In genomic region chr2:181574321-181574720, GRCh38 we compare ENCODE assay signal across 21 cellular contexts.
DNase-seq lines count a peak whose midpoint lies in the region; ATAC-seq and TF ChIP-seq lines count a peak whose summit lies in the region.
"Had no signal": no experiment of that assay in that cellular context is flagged by ENCODE, and none has a peak within 500 bp of the region (broad histone marks: within the 10 kb centered on the region; RNA-seq: fewer than 3 reads in every experiment).

No MANE protein-coding gene starts in this region.

- no peaks in the 10 kb centered on the region for H3K79me1 ChIP-seq in IMR-90 (ENCODE audit: low read depth in 1 of 2, low read length in 2 of 2)
- no peaks in the 10 kb centered on the region for H3K79me1 ChIP-seq in mesendoderm (ENCODE audit: low read length)

- H3K18ac ChIP-seq in IMR-90 (ENCODE audit: low read depth, low read length) = no peak overlapping the region
- H3K18ac ChIP-seq in mesendoderm (ENCODE audit: low read length) = no peak overlapping the region

- dilution Hi-C loops in IMR-90 (cut with HindIII; ENCODE audit: low sequenced_read_pairs, unreplicated experiment) = no loop called here

- H2BK20ac ChIP-seq in IMR-90 (ENCODE audit: low read depth, low read length) = no peak overlapping the region

- H3K36me3 ChIP-seq in IMR-90 (ENCODE audit: control insufficient read depth, insufficient read depth, low read length) = no peaks in the 10 kb centered on the region
- H3K36me3 ChIP-seq in mesendoderm (ENCODE audit: control insufficient read depth, insufficient read depth, low read length) = no peaks in the 10 kb centered on the region
- H3K36me3 ChIP-seq: left ventricle myocardium inferior, neural progenitor cell, prostate gland, tibial nerve had no signal

- no peaks in the 10 kb centered on the region for H3K4me1 ChIP-seq in IMR-90 (ENCODE audit: control insufficient read depth, insufficient read depth, low read length)
- no peaks in the 10 kb centered on the region for H3K4me1 ChIP-seq in mesendoderm (ENCODE audit: control insufficient read depth, low read depth, low read length)
- H3K4me1 ChIP-seq: left ventricle myocardium inferior, neural progenitor cell, prostate gland, tibial nerve had no signal

- H2AK9ac ChIP-seq in IMR-90 (replicated peaks; ENCODE audit: low read depth, low read length, poor library complexity) = peak overlapping the region; percentile 59

- no peak for ATAC-seq in IMR-90 (ENCODE audit: low read depth)
- ATAC-seq: esophagus mucosa, T-cell had no signal

- no peak overlapping the region for H3K14ac ChIP-seq in IMR-90 (replicated peaks; ENCODE audit: low read depth, low read length)

- no TSS peak for BruUV-seq in IMR-90 (replicated peaks; lab: Mats Ljungman, UMichigan)

- no peak overlapping the region for H3K23ac ChIP-seq in IMR-90 (ENCODE audit: low read depth, low read length)
- no peak overlapping the region for H3K23ac ChIP-seq in mesendoderm (ENCODE audit: low read length)

- no peak for DNase-seq in IMR-90
- DNase-seq in NCI-H2081 treated with DMSO at 0.1 percent for 48 hours (lab: John Stamatoyannopoulos, UW) = peak; percentile 78
- peak; percentile 78 for DNase-seq in NCI-H524 treated with DMSO at 0.1 percent for 48 hours (lab: John Stamatoyannopoulos, UW)
- DNase-seq in mesendoderm = peak; percentile 68
- no peak for DNase-seq in NAMALWA (ENCODE audit: low spot score)
- no peak for DNase-seq in islet precursor cell
- DNase-seq in LoVo (ENCODE audit: low spot score) = no peak
- DNase-seq in activated CD4-positive, alpha-beta T cell treated with anti-CD3 and anti-CD28 coated beads for 4 hours = no peak
- DNase-seq: activated CD4-positive, alpha-beta T cell treated with anti-CD3 and anti-CD28 coated beads, Interleukin-2, amount 50 U/mL, for 48 hours; activated naive CD4-positive, alpha-beta T cell; anterior cingulate cortex; CD4-positive, alpha-beta memory T cell; DMS79; left ventricle myocardium inferior; NCI-H1694 treated with DMSO at 0.1 percent for 48 hours; Right ventricle myocardium superior; T-cell had no signal

- no peak overlapping the region for H2AK5ac ChIP-seq in IMR-90 (ENCODE audit: low read depth, low read length)
- no peak overlapping the region for H2AK5ac ChIP-seq in mesendoderm (ENCODE audit: low read length)

- no peak for TF ChIP-seq CTCF in IMR-90 (conservative IDR thresholded peaks at IDR 0.05; ENCODE audit: low read depth, low read length)

- H3K9me3 ChIP-seq in IMR-90 (ENCODE audit: control insufficient read depth, insufficient read depth, low read length) = no peaks in the 10 kb centered on the region
- H3K9me3 ChIP-seq: left ventricle myocardium inferior, prostate gland, tibial nerve had no signal

- no peak overlapping the region for H3K4me2 ChIP-seq in IMR-90 (ENCODE audit: low read depth, low read length)
- no peak overlapping the region for H3K4me2 ChIP-seq in mesendoderm (ENCODE audit: low read length)
- H3K4me2 ChIP-seq: neural progenitor cell had no signal

- H4K8ac ChIP-seq in IMR-90 (ENCODE audit: low read depth in 2 of 2, low read length in 2 of 2) (no peak overlapping the region), mesendoderm (ENCODE audit: low read depth, low read length) (no peak overlapping the region)

- WGBS in IMR-90 (ENCODE audit: extremely low coverage in 2 of 2, insufficient read length in 1 of 2), 2 experiments = 50% methylated on average over 1 of the region's 7 CpGs; no CpG with 5 or more reads in 1 of the 2 experiments
- WGBS in mesendoderm (ENCODE audit: extremely low coverage, insufficient coverage, low lambda C conversion rate) = no CpG with 5 or more reads among the region's 7 CpGs

- H3K9me1 ChIP-seq in IMR-90 (ENCODE audit: insufficient read depth, low read length) = no peaks in the 10 kb centered on the region

- H2BK15ac ChIP-seq in IMR-90 (ENCODE audit: low read depth, low read length) (no peak overlapping the region), mesendoderm (replicated peaks; ENCODE audit: low read depth) (no peak overlapping the region)

- in situ Hi-C loops in IMR-90 (cut with MboI; ENCODE audit: low sequenced_read_pairs) = no loop called here

- H4K91ac ChIP-seq in IMR-90 (ENCODE audit: insufficient read depth, low read depth, low read length) = no peak overlapping the region

- H3K4ac ChIP-seq in IMR-90 (ENCODE audit: low read depth, low read length) (no peak overlapping the region), mesendoderm (ENCODE audit: low read depth, low read length) (no peak overlapping the region)

- H2BK120ac ChIP-seq in IMR-90 (ENCODE audit: low read depth, low read length) = no peak overlapping the region
- no peak overlapping the region for H2BK120ac ChIP-seq in mesendoderm (ENCODE audit: low read depth, low read length)

- no peak overlapping the region for H2BK5ac ChIP-seq in IMR-90 (ENCODE audit: low read depth, low read length, poor library complexity, severe bottlenecking)
- H2BK5ac ChIP-seq in mesendoderm (ENCODE audit: low read length) = no peak overlapping the region

- intact Hi-C loops in IMR-90 (cut with micrococcal nuclease) = no loop called here

- no peaks in the 10 kb centered on the region for H4K20me1 ChIP-seq in IMR-90 (ENCODE audit: insufficient read depth, low read length)

- H4K5ac ChIP-seq in IMR-90 (ENCODE audit: low read depth, low read length) (no peak overlapping the region), mesendoderm (ENCODE audit: low read length) (no peak overlapping the region)

- H3K79me2 ChIP-seq in mesendoderm (ENCODE audit: control insufficient read depth, insufficient read depth, low read length) = no peaks in the 10 kb centered on the region

- H3K9ac ChIP-seq in IMR-90 (ENCODE audit: low read depth, low read length) = no peak overlapping the region
- no peak overlapping the region for H3K9ac ChIP-seq in mesendoderm (ENCODE audit: low read length)
- H3K9ac ChIP-seq: neural progenitor cell had no signal

- no peak overlapping the region for H2AFZ ChIP-seq in IMR-90 (replicated peaks; ENCODE audit: low read length, poor library complexity)
- H2AFZ ChIP-seq: neural progenitor cell had no signal

- POLR2A ChIA-PET in IMR-90 (lab: Charles Lee; ENCODE audit: unreplicated experiment) = no interaction called here

- no peak for TF ChIP-seq POLR2A in IMR-90 (IDR thresholded peaks at IDR 0.05; ENCODE audit: low read depth, low read length)

- no peak for TF ChIP-seq RAD21 in IMR-90 (IDR thresholded peaks at IDR 0.05; ENCODE audit: low read length)

- no peak overlapping the region for H3K4me3 ChIP-seq in IMR-90 (ENCODE audit: insufficient read depth, low read depth, low read length)
- no peak overlapping the region for H3K4me3 ChIP-seq in mesendoderm (ENCODE audit: low read length)
- H3K4me3 ChIP-seq: left ventricle myocardium inferior, neural progenitor cell, prostate gland, tibial nerve had no signal

- CTCF ChIA-PET in IMR-90 (lab: Yijun Ruan, JAX) = interaction anchor here (0.5 to 0.6 kb wide), 2 partner anchors 34 to 141 kb away, joined by 3 read pairs; no protein-coding TSS in a partner anchor

- peaks cover 9% of the 10 kb centered on the region for H3K27me3 ChIP-seq in IMR-90 (ENCODE audit: control insufficient read depth, insufficient read depth, low read length)
- H3K27me3 ChIP-seq in mesendoderm (ENCODE audit: insufficient read depth, low read length, poor library complexity) = no peaks in the 10 kb centered on the region
- H3K27me3 ChIP-seq: tibial nerve had no signal

- H3K56ac ChIP-seq in IMR-90 (ENCODE audit: extremely low read depth, insufficient read depth, low read length) (no peak overlapping the region), mesendoderm (ENCODE audit: low read length) (no peak overlapping the region)

- no peak overlapping the region for H3K27ac ChIP-seq in IMR-90 (ENCODE audit: insufficient read depth, low read length)
- H3K27ac ChIP-seq in mesendoderm (ENCODE audit: low read depth, low read length) = no peak overlapping the region
- H3K27ac ChIP-seq: left ventricle myocardium inferior, neural progenitor cell, prostate gland, tibial nerve had no signal

TF ChIP-seq in IMR-90, 13 proteins besides CTCF, POLR2A, EP300 and RAD21:
- no peak for TF ChIP-seq CHD1 (IDR thresholded peaks at IDR 0.05; ENCODE audit: low read depth, low read length)

Comparison
In these comparisons a context has a peak if more than half of its experiments do, and no peak if none do; other contexts are left out.
1. DNase-seq: peak in NCI-H2081 treated with DMSO at 0.1 percent for 48 hours (single experiment), NCI-H524 treated with DMSO at 0.1 percent for 48 hours (single experiment) and mesendoderm (single experiment); none in IMR-90 (single experiment), NAMALWA (single experiment), islet precursor cell (single experiment), LoVo (single experiment) and activated CD4-positive, alpha-beta T cell treated with anti-CD3 and anti-CD28 coated beads for 4 hours (0 of 2).